Comparison of ENCODE assay signal across 2 cellular contexts in the genomic region with DNA sequence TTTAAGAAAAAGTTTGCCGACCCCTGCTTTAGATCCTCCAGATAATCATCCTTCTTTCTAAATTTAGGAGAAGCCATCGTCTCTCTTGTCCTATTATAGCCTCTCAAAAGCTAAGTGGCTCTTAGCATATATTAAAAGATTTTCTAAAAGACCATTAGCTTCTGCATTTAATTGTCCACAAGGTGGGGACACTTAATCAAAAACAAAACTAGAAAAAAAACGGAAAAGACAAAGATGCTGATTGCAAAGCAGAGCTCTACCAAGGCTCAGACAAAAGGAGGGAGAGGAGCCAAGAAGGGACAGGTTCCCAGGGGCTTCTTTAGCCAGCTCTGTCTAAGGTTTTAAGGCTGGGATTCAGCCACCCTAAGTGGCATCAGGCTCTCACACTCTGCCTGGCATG.
TF ChIP-seq lines count a peak whose summit lies in the region.

No MANE protein-coding gene starts in this region.

TF ChIP-seq in liver, 16 proteins besides CTCF, POLR2A, EP300 and RAD21 (continued from another document):
- TF ChIP-seq, protein P1, sequence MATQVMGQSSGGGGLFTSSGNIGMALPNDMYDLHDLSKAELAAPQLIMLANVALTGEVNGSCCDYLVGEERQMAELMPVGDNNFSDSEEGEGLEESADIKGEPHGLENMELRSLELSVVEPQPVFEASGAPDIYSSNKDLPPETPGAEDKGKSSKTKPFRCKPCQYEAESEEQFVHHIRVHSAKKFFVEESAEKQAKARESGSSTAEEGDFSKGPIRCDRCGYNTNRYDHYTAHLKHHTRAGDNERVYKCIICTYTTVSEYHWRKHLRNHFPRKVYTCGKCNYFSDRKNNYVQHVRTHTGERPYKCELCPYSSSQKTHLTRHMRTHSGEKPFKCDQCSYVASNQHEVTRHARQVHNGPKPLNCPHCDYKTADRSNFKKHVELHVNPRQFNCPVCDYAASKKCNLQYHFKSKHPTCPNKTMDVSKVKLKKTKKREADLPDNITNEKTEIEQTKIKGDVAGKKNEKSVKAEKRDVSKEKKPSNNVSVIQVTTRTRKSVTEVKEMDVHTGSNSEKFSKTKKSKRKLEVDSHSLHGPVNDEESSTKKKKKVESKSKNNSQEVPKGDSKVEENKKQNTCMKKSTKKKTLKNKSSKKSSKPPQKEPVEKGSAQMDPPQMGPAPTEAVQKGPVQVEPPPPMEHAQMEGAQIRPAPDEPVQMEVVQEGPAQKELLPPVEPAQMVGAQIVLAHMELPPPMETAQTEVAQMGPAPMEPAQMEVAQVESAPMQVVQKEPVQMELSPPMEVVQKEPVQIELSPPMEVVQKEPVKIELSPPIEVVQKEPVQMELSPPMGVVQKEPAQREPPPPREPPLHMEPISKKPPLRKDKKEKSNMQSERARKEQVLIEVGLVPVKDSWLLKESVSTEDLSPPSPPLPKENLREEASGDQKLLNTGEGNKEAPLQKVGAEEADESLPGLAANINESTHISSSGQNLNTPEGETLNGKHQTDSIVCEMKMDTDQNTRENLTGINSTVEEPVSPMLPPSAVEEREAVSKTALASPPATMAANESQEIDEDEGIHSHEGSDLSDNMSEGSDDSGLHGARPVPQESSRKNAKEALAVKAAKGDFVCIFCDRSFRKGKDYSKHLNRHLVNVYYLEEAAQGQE (IDR thresholded peaks at IDR 0.05), result no peak
- TF ChIP-seq GABPA (IDR thresholded peaks at IDR 0.05 in 1 of 2, conservative IDR thresholded peaks at IDR 0.05 in 1 of 2) (no peak), RXRA (IDR thresholded peaks at IDR 0.05) (no peak), SP1 (IDR thresholded peaks at IDR 0.05) (no peak), TAF1 (conservative IDR thresholded peaks at IDR 0.05) (no peak), EGR1 (IDR thresholded peaks at IDR 0.05; ENCODE audit: low read depth in 2 of 2) (no peak), JUND (IDR thresholded peaks at IDR 0.05) (no peak), YY1 (IDR thresholded peaks at IDR 0.05) (no peak), FOXA1 (IDR thresholded peaks at IDR 0.05) (no peak)
- TF ChIP-seq, protein P2, sequence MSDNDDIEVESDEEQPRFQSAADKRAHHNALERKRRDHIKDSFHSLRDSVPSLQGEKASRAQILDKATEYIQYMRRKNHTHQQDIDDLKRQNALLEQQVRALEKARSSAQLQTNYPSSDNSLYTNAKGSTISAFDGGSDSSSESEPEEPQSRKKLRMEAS (IDR thresholded peaks at IDR 0.05), result no peak

TF ChIP-seq in HepG2, 621 proteins besides CTCF, POLR2A, EP300 and RAD21 (continued from another document):
- no peak for TF ChIP-seq PLRG1 (conservative IDR thresholded peaks at IDR 0.05)
- TF ChIP-seq NR2F1 (CRISPR knock-in tag; IDR thresholded peaks at IDR 0.05), result no peak
- no peak for TF ChIP-seq ZNF749 (CRISPR knock-in tag; IDR thresholded peaks at IDR 0.05; ENCODE audit: borderline replicate concordance)
- TF ChIP-seq ZNF564 (CRISPR knock-in tag; IDR thresholded peaks at IDR 0.05), result no peak
- TF ChIP-seq PAX8 (CRISPR knock-in tag; IDR thresholded peaks at IDR 0.05; ENCODE audit: borderline replicate concordance), result no peak
- TF ChIP-seq ZNF251 (CRISPR knock-in tag; IDR thresholded peaks at IDR 0.05), result no peak
- TF ChIP-seq ZNF567 (CRISPR knock-in tag; IDR thresholded peaks at IDR 0.05; ENCODE audit: borderline replicate concordance), result no peak
TF ChIP-seq in HepG2: peak in this region for 0.
